In genomic region chr17:40218740-40219072, GRCh38 we compare ENCODE assay signal across 8 cellular contexts. TPM values are rescaled to one million over a fixed set of nuclear protein-coding genes. Genes with fewer than 3 reads are reported as not detected.
DNase-seq lines count a peak whose midpoint lies in the region; ATAC-seq and TF ChIP-seq lines count a peak whose summit lies in the region.

No MANE protein-coding gene starts in this region.

- TF ChIP-seq EP300 in suprapubic skin (IDR thresholded peaks at IDR 0.05), result peak; percentile 27

- no peaks in the 10 kb centered on the region for H3K4me1 ChIP-seq in HUES6 (ENCODE audit: control insufficient read depth, insufficient read depth, low read length)
- no peaks in the 10 kb centered on the region for H3K4me1 ChIP-seq in RWPE2 (ENCODE audit: insufficient read depth, poor library complexity, severe bottlenecking)
- H3K4me1 ChIP-seq in suprapubic skin, result peaks cover 20% of the 10 kb centered on the region

- peak overlapping the region; percentile 98 to 100 for H3K27ac Mint-ChIP-seq in activated naive CD4-positive, alpha-beta T cell treated with anti-CD3 and anti-CD28 coated beads, Interleukin-2, amount 50 U/mL, for 72 hours
- peak overlapping the region; percentile 96 for H3K27ac Mint-ChIP-seq in glutamatergic neuron (ENCODE audit: unreplicated experiment)

- peaks cover 1% of the 10 kb centered on the region for H3K27me3 Mint-ChIP-seq in glutamatergic neuron (ENCODE audit: unreplicated experiment)

- CTCF ChIA-PET in AG04450 (lab: Charles Lee), result interaction anchor here (0.6 to 3.4 kb wide), 39 partner anchors 9 to 229 kb away, joined by 3 to 41 read pairs (median 5); partner anchors contain the start of genes CASC3 and CDC6

- WGBS in suprapubic skin, result 3% methylated on average over 13 of the region's 13 CpGs

- H3K4me1 Mint-ChIP-seq in glutamatergic neuron (ENCODE audit: low read depth, unreplicated experiment), result peaks cover 4% of the 10 kb centered on the region

- H3K9ac ChIP-seq in HUES6 (ENCODE audit: low read length), result no peak overlapping the region

- H3K9me3 ChIP-seq in AG04450 (ENCODE audit: control insufficient read depth, insufficient read depth, low read length) (no peaks in the 10 kb centered on the region), HUES6 (ENCODE audit: control insufficient read depth, insufficient read depth, low read depth, low read length) (no peaks in the 10 kb centered on the region), RWPE2 (ENCODE audit: severe bottlenecking) (no peaks in the 10 kb centered on the region), suprapubic skin (no peaks in the 10 kb centered on the region)

- H3K36me3 ChIP-seq in HUES6 (ENCODE audit: control insufficient read depth, insufficient read depth, low read length), result no peaks in the 10 kb centered on the region
- no peaks in the 10 kb centered on the region for H3K36me3 ChIP-seq in RWPE2 (ENCODE audit: low read depth)
- no peaks in the 10 kb centered on the region for H3K36me3 ChIP-seq in suprapubic skin

- ATAC-seq in GM19023 (IDR thresholded peaks at IDR 0.05; ENCODE audit: unreplicated experiment) (peak; percentile 47), RWPE2 (ENCODE audit: low read depth) (no peak; the same call in 2 of the 3 replicates)
- peak; percentile 79 to 81 for ATAC-seq in activated naive CD4-positive, alpha-beta T cell treated with anti-CD3 and anti-CD28 coated beads, Interleukin-2, amount 50 U/mL, for 72 hours

- POLR2A ChIA-PET in AG04450 (lab: Yijun Ruan, JAX), result interaction anchor here (0.7 to 1.4 kb wide), 8 partner anchors 9 to 79 kb away, joined by 3 to 9 read pairs (median 4); partner anchors contain the start of genes CASC3 and CDC6

- H3K4me3 Mint-ChIP-seq in glutamatergic neuron (ENCODE audit: unreplicated experiment), result peak overlapping the region; percentile 99

- TF ChIP-seq CTCF in AG04450 (IDR thresholded peaks at IDR 0.05; ENCODE audit: low read depth, low read length) (no peak), RWPE2 (IDR thresholded peaks at IDR 0.05; ENCODE audit: poor library complexity, severe bottlenecking) (no peak), glutamatergic neuron (IDR thresholded peaks at IDR 0.05; ENCODE audit: partially characterized antibody, unreplicated experiment) (no peak), suprapubic skin (IDR thresholded peaks at IDR 0.05) (no peak)

- H3K9me3 Mint-ChIP-seq in activated naive CD4-positive, alpha-beta T cell treated with anti-CD3 and anti-CD28 coated beads, Interleukin-2, amount 50 U/mL, for 72 hours, result no peaks in the 10 kb centered on the region
- peaks cover 4% of the 10 kb centered on the region for H3K9me3 Mint-ChIP-seq in glutamatergic neuron (ENCODE audit: unreplicated experiment)

- DNase-seq in AG04450 (ENCODE audit: low read depth, low spot score), result no peak
- peak; percentile 75 for DNase-seq in RWPE2 (ENCODE audit: low spot score)
- peak; percentile 76 to 79 for DNase-seq in activated naive CD4-positive, alpha-beta T cell treated with anti-CD3 and anti-CD28 coated beads, Interleukin-2, amount 50 U/mL, for 72 hours (ENCODE audit: low spot score in 2 of 2)
- peak; percentile 54 for DNase-seq in glutamatergic neuron
- DNase-seq in occipital lobe (lab: John Stamatoyannopoulos, UW), result peak; percentile 76
- DNase-seq in suprapubic skin (ENCODE audit: low spot score in 2 of 2), result peak; percentile 87

- TF ChIP-seq POLR2A in suprapubic skin (IDR thresholded peaks at IDR 0.05), result no peak

- H3K36me3 Mint-ChIP-seq in activated naive CD4-positive, alpha-beta T cell treated with anti-CD3 and anti-CD28 coated beads, Interleukin-2, amount 50 U/mL, for 72 hours, result peaks cover 5 to 8% of the 10 kb centered on the region in 2 donors
- no peaks in the 10 kb centered on the region for H3K36me3 Mint-ChIP-seq in glutamatergic neuron (ENCODE audit: unreplicated experiment)

- H3K27me3 ChIP-seq in AG04450 (ENCODE audit: control insufficient read depth, insufficient read depth, low read length) (no peaks in the 10 kb centered on the region), HUES6 (ENCODE audit: control insufficient read depth, insufficient read depth, low read length) (no peaks in the 10 kb centered on the region), RWPE2 (ENCODE audit: insufficient read depth, poor library complexity, severe bottlenecking) (no peaks in the 10 kb centered on the region), suprapubic skin (no peaks in the 10 kb centered on the region)

- H3K27ac ChIP-seq in AG04450 (ENCODE audit: low read depth, low read length), result peak overlapping the region; percentile 91
- peak overlapping the region; percentile 59 for H3K27ac ChIP-seq in HUES6 (ENCODE audit: low read depth, low read length)
- peak overlapping the region; percentile 69 for H3K27ac ChIP-seq in RWPE2 (ENCODE audit: poor library complexity, severe bottlenecking)
- H3K27ac ChIP-seq in suprapubic skin, result peak overlapping the region; percentile 93

- H3K4me3 ChIP-seq in AG04450 (ENCODE audit: low read depth, low read length) (peak overlapping the region; percentile 55), HUES6 (ENCODE audit: low read depth, low read length) (peak overlapping the region; percentile 74), RWPE2 (ENCODE audit: severe bottlenecking) (peak overlapping the region; percentile 52), suprapubic skin (peak overlapping the region; percentile 62)

RNA-seq across cellular contexts. Expression of gene WIPF2, which starts 0.4 kb away (rescaled TPM):
- 8.1 and 8.6 TPM in 2 replicates for polyA plus RNA-seq in AG04450 (2011; rRNA removed)
- polyA minus RNA-seq in AG04450 (2011; rRNA and poly(A)+ RNA removed), result 8.0 and 9.2 TPM in 2 replicates
- 10 to 100 TPM; 25.7 to 26.4 TPM for total RNA-seq in activated naive CD4-positive, alpha-beta T cell treated with anti-CD3 and anti-CD28 coated beads, Interleukin-2, amount 50 U/mL, for 72 hours
- 25.4 TPM for total RNA-seq in glutamatergic neuron (ENCODE audit: unreplicated experiment)
- total RNA-seq in occipital lobe, result 8.0 TPM
- 10 to 100 TPM; 18.2 to 25.5 (median 21.6) TPM for total RNA-seq in suprapubic skin

RNA-seq across cellular contexts. Expression of gene RAPGEFL1, which starts 41.4 kb away (rescaled TPM):
- 2.9 and 3.0 TPM in 2 replicates for polyA plus RNA-seq in AG04450 (2011; rRNA removed)
- polyA minus RNA-seq in AG04450 (2011; rRNA and poly(A)+ RNA removed), result 4.2 and 4.3 TPM in 2 replicates
- 1 to 10 TPM; 5.3 to 7.1 TPM for total RNA-seq in activated naive CD4-positive, alpha-beta T cell treated with anti-CD3 and anti-CD28 coated beads, Interleukin-2, amount 50 U/mL, for 72 hours
- total RNA-seq in glutamatergic neuron (ENCODE audit: unreplicated experiment), result 25.3 TPM
- total RNA-seq in occipital lobe, result 17.0 TPM
- total RNA-seq in suprapubic skin, result 100 to 1,000 TPM; 221 to 547 (median 297) TPM
